ENCODE assay signal across 9 cellular contexts in genomic region chr7:87600130-87601124, GRCh38. TPM values are rescaled to one million over a fixed set of nuclear protein-coding genes. Genes with fewer than 3 reads are reported as not detected.
DNase-seq lines count a peak whose midpoint lies in the region; FAIRE-seq and TF ChIP-seq lines count a peak whose summit lies in the region.
"Had no signal": no experiment of that assay in that cellular context is flagged by ENCODE, and none has a peak within 500 bp of the region (broad histone marks: within the 10 kb centered on the region; RNA-seq: fewer than 3 reads in every experiment).

TSS of gene ABCB1 (minus strand) at chr7:87600884. CDS start at chr7:87600184, 700 bp downstream.

- peak within 1 kb of the TSS; percentile 79 for H3K4me2 ChIP-seq in H9 (ENCODE audit: insufficient read depth, insufficient read length, low read length)

- no peaks in the 10 kb centered on the region for H4K20me1 ChIP-seq in H9 (ENCODE audit: control insufficient read depth, insufficient read depth, insufficient read length)

- no peak within 1 kb of the TSS for H3K27ac Mint-ChIP-seq in H9

- H3K23ac ChIP-seq in H9 (ENCODE audit: insufficient read length, low read depth, low read length), result no peak within 1 kb of the TSS

- no peaks in the 10 kb centered on the region for H3K9me3 ChIP-seq in H9 (ENCODE audit: control insufficient read depth, low read depth, low read length)
- no peaks in the 10 kb centered on the region for H3K9me3 ChIP-seq in mononuclear cell (ENCODE audit: low read depth, low read length)

- FAIRE-seq in GM12891 (lab: Jason Lieb, UNC), result peak; percentile 16
- FAIRE-seq: endometrium had no signal

- H3K4me1 ChIP-seq in H9 (ENCODE audit: insufficient read depth, low read length), result no peaks in the 10 kb centered on the region
- peaks cover 14% of the 10 kb centered on the region for H3K4me1 ChIP-seq in mononuclear cell (ENCODE audit: insufficient read depth, low read length)

- peaks cover 8 to 11% of the 10 kb centered on the region in 2 experiments for H3K4me1 Mint-ChIP-seq in H9

- no peak within 1 kb of the TSS for H2BK12ac ChIP-seq in H9 (ENCODE audit: insufficient read length, low read depth, low read length)

- H4K5ac ChIP-seq in H9 (ENCODE audit: insufficient read length, low read depth, low read length), result no peak within 1 kb of the TSS

- peaks cover 71% of the 10 kb centered on the region for H3K27me3 Mint-ChIP-seq in H9 (ENCODE audit: low read depth)

- no peak within 1 kb of the TSS for H4K91ac ChIP-seq in H9 (ENCODE audit: insufficient read length, low read depth, low read length)

- H4K8ac ChIP-seq in H9 (replicated peaks; ENCODE audit: insufficient read length, low read depth, low read length), result no peak within 1 kb of the TSS

- no peak for TF ChIP-seq CTCF in H9 (conservative IDR thresholded peaks at IDR 0.05)

- H3K36me3 Mint-ChIP-seq in H9 (ENCODE audit: insufficient read depth in 1 of 3, low read depth in 3 of 3), result no peaks in the 10 kb centered on the region

- H3K27ac ChIP-seq in H9 (ENCODE audit: insufficient read length, low read depth, low read length), result no peak within 1 kb of the TSS

- H2AK5ac ChIP-seq in H9 (ENCODE audit: insufficient read length, low read length), result no peak within 1 kb of the TSS

- no peaks in the 10 kb centered on the region for H3K79me2 ChIP-seq in H9 (ENCODE audit: insufficient read depth, low read length)

- H3K23me2 ChIP-seq in H9 (ENCODE audit: insufficient read length, low read depth, low read length, poor library complexity, severe bottlenecking), result peaks cover 10% of the 10 kb centered on the region

- H3K4me3 Mint-ChIP-seq in H9, result peak within 1 kb of the TSS; percentile 56 to 81

- H2BK120ac ChIP-seq in H9 (ENCODE audit: low read depth, low read length, poor library complexity, severe bottlenecking), result no peak within 1 kb of the TSS

- peak within 1 kb of the TSS; percentile 52 for H3K4me3 ChIP-seq in mononuclear cell (ENCODE audit: low read length)

- peak; percentile 23 for DNase-seq in GM12891 (ENCODE audit: insufficient read length, low spot score)
- DNase-seq in H9, result peak; percentile 84
- DNase-seq in NCI-H2029 (lab: John Stamatoyannopoulos, UW), result peak; percentile 5
- DNase-seq in activated CD8-positive, alpha-beta memory T cell treated with anti-CD3 and anti-CD28 coated beads, Interleukin-2, amount 50 U/mL, for 1 hour (ENCODE audit: extremely low read depth), result peak; percentile 16
- DNase-seq in erythroblast (lab: John Stamatoyannopoulos, UW), result peak; percentile 43 to 54
- DNase-seq in stimulated activated CD8-positive, alpha-beta memory T cell treated with anti-CD3 and anti-CD28 coated beads, Interleukin-7, amount 100 ng/mL, for 4 hours (ENCODE audit: low read depth in 2 of 2), result peak; percentile 19 to 49
- DNase-seq in cortex of kidney (lab: John Stamatoyannopoulos, UW), result no peak

- H2BK20ac ChIP-seq in H9 (ENCODE audit: low read depth, low read length, poor library complexity, severe bottlenecking), result no peak within 1 kb of the TSS

- H2BK15ac ChIP-seq in H9 (ENCODE audit: low read depth, low read length), result no peak within 1 kb of the TSS

- no peak within 1 kb of the TSS for H3T11ph ChIP-seq in H9 (ENCODE audit: low read length)

- H3K9ac ChIP-seq in H9 (ENCODE audit: extremely low read depth, insufficient read length, low read length), result no peak within 1 kb of the TSS

- H3K27me3 ChIP-seq in H9 (ENCODE audit: insufficient read depth, low read length) (peaks cover 13% of the 10 kb centered on the region; the same call in 1 of the 2 replicates), mononuclear cell (ENCODE audit: insufficient read depth, low read length) (peaks cover 30% of the 10 kb centered on the region)

- TF ChIP-seq POLR2A in GM12891 (IDR thresholded peaks at IDR 0.05; ENCODE audit: low read depth, low read length) (no peak), erythroblast (IDR thresholded peaks at IDR 0.05; ENCODE audit: low read length) (no peak)

- H3K79me1 ChIP-seq in H9 (ENCODE audit: insufficient read depth, low read depth, low read length, poor library complexity, severe bottlenecking), result no peaks in the 10 kb centered on the region

- no peak within 1 kb of the TSS for H2BK5ac ChIP-seq in H9 (ENCODE audit: insufficient read length, low read length)

- peaks cover 0 to 3% of the 10 kb centered on the region in 2 experiments; a peak in 3 of 5 replicates for H3K9me3 Mint-ChIP-seq in H9

- no peak within 1 kb of the TSS for H3K4ac ChIP-seq in H9 (ENCODE audit: low read depth, low read length)

- WGBS in H9 (ENCODE audit: extremely low coverage, insufficient read length, low lambda C conversion rate), result no CpG with 5 or more reads among the region's 61 CpGs

- peak within 1 kb of the TSS; percentile 29 for H2AFZ ChIP-seq in H9 (ENCODE audit: low read length)

- no peak within 1 kb of the TSS for H3K14ac ChIP-seq in H9 (ENCODE audit: insufficient read depth, low read length)

- no peak within 1 kb of the TSS for H3K56ac ChIP-seq in H9 (ENCODE audit: insufficient read length, low read depth, low read length)

- H3K18ac ChIP-seq in H9 (ENCODE audit: insufficient read length, low read depth, low read length), result no peak within 1 kb of the TSS

TF ChIP-seq in GM12891, 5 proteins besides CTCF, POLR2A, EP300 and RAD21:
- TF ChIP-seq SPI1 (IDR thresholded peaks at IDR 0.05; ENCODE audit: low read depth, low read length) (no peak), TAF1 (IDR thresholded peaks at IDR 0.05; ENCODE audit: low read depth, low read length) (peak; percentile 64), PAX5 (IDR thresholded peaks at IDR 0.05; ENCODE audit: insufficient read depth, low read length, severe bottlenecking) (no peak), POLR2AphosphoS5 (IDR thresholded peaks at IDR 0.05; ENCODE audit: low read depth, low read length) (no peak), POU2F2 (IDR thresholded peaks at IDR 0.05; ENCODE audit: low read depth, low read length) (no peak)

RNA-seq across cellular contexts. Expression of gene ABCB1, which starts in this region (rescaled TPM):
- 0.51 TPM for polyA plus RNA-seq in GM12891 (2012; ENCODE audit: low read depth, missing spikeins)
- total RNA-seq in H9 (2021) (0.15 and 0.33 TPM in 2 replicates), mononuclear cell (12.3 TPM)

Comparison
In these comparisons a context has a peak if more than half of its experiments do, and no peak if none do; other contexts are left out.
1. RNA of gene ABCB1 (total RNA-seq): 12.3 TPM in mononuclear cell (single experiment); 0.15 to 0.33 TPM in H9; every median in the first group is over 10 times any median in the second.
2. Peak in DNase-seq and H3K4me2 ChIP-seq in H9; RNA of the gene not detected or under 1 TPM.